In the genomic region with DNA sequence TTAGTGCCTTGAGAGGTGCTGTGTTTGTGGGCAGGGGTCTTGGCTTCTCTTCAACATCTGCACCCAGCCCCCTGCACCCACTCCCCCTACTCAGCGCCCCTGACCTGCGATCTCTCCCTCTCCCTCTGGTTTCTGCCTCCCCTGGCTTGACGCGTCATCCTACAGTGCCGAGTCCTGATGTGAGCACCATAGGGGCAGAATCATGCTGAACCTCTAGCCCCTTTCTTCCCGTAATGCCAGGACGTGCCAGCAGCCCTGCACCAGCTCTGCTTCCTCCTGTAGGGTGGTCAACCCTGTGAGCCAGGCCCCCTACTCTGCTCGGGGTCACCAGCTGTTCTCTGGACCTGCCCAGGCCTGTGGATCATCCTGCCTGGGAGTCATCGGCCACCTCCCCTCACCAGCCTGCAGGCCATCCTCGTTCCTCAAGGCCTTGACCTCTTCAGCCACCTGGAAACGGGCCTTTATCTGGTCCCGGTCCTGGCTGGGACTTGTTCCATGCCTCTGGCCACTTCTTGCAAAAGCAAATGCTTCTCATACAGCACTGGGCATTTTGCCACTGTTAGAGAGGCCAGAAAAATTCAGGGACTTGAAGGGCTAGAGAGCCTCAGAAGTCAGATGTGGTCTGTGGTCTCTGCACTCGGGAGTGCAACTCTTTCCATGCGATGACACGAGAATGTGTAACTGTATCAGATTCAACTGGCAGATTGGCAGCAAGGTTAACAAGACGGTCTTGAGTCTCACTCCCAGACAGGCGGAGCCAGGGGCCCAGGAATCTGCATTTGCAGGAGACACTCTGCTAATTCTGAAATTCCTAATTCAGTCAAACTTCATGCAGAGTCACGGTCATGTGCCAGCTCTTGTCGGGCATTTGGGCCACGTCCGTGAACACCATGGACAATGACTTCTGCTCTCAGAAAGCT, we compare ENCODE assay signal across 2 cellular contexts.
TF ChIP-seq lines count a peak whose summit lies in the region.

No MANE protein-coding gene starts in this region.

TF ChIP-seq in HepG2, 621 proteins besides CTCF, POLR2A, EP300 and RAD21:
- TF ChIP-seq ZNF451 (CRISPR knock-in tag; IDR thresholded peaks at IDR 0.05) (no peak), ARNT (IDR thresholded peaks at IDR 0.05) (no peak), MAF1 (CRISPR knock-in tag; IDR thresholded peaks at IDR 0.05; ENCODE audit: borderline replicate concordance) (no peak), ZNF547 (CRISPR knock-in tag; IDR thresholded peaks at IDR 0.05) (no peak), ZNF839 (CRISPR knock-in tag; IDR thresholded peaks at IDR 0.05; ENCODE audit: borderline replicate concordance) (no peak), YEATS2 (CRISPR knock-in tag; IDR thresholded peaks at IDR 0.05; ENCODE audit: borderline replicate concordance) (no peak), NCOR1 (IDR thresholded peaks at IDR 0.05; ENCODE audit: borderline replicate concordance, low read length) (no peak)
- TF ChIP-seq, protein P1, sequence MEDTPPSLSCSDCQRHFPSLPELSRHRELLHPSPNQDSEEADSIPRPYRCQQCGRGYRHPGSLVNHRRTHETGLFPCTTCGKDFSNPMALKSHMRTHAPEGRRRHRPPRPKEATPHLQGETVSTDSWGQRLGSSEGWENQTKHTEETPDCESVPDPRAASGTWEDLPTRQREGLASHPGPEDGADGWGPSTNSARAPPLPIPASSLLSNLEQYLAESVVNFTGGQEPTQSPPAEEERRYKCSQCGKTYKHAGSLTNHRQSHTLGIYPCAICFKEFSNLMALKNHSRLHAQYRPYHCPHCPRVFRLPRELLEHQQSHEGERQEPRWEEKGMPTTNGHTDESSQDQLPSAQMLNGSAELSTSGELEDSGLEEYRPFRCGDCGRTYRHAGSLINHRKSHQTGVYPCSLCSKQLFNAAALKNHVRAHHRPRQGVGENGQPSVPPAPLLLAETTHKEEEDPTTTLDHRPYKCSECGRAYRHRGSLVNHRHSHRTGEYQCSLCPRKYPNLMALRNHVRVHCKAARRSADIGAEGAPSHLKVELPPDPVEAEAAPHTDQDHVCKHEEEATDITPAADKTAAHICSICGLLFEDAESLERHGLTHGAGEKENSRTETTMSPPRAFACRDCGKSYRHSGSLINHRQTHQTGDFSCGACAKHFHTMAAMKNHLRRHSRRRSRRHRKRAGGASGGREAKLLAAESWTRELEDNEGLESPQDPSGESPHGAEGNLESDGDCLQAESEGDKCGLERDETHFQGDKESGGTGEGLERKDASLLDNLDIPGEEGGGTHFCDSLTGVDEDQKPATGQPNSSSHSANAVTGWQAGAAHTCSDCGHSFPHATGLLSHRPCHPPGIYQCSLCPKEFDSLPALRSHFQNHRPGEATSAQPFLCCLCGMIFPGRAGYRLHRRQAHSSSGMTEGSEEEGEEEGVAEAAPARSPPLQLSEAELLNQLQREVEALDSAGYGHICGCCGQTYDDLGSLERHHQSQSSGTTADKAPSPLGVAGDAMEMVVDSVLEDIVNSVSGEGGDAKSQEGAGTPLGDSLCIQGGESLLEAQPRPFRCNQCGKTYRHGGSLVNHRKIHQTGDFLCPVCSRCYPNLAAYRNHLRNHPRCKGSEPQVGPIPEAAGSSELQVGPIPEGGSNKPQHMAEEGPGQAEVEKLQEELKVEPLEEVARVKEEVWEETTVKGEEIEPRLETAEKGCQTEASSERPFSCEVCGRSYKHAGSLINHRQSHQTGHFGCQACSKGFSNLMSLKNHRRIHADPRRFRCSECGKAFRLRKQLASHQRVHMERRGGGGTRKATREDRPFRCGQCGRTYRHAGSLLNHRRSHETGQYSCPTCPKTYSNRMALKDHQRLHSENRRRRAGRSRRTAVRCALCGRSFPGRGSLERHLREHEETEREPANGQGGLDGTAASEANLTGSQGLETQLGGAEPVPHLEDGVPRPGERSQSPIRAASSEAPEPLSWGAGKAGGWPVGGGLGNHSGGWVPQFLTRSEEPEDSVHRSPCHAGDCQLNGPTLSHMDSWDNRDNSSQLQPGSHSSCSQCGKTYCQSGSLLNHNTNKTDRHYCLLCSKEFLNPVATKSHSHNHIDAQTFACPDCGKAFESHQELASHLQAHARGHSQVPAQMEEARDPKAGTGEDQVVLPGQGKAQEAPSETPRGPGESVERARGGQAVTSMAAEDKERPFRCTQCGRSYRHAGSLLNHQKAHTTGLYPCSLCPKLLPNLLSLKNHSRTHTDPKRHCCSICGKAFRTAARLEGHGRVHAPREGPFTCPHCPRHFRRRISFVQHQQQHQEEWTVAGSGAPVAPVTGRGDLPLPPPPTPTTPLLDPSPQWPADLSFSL (CRISPR knock-in tag; IDR thresholded peaks at IDR 0.05) = no peak
- TF ChIP-seq, protein P2, sequence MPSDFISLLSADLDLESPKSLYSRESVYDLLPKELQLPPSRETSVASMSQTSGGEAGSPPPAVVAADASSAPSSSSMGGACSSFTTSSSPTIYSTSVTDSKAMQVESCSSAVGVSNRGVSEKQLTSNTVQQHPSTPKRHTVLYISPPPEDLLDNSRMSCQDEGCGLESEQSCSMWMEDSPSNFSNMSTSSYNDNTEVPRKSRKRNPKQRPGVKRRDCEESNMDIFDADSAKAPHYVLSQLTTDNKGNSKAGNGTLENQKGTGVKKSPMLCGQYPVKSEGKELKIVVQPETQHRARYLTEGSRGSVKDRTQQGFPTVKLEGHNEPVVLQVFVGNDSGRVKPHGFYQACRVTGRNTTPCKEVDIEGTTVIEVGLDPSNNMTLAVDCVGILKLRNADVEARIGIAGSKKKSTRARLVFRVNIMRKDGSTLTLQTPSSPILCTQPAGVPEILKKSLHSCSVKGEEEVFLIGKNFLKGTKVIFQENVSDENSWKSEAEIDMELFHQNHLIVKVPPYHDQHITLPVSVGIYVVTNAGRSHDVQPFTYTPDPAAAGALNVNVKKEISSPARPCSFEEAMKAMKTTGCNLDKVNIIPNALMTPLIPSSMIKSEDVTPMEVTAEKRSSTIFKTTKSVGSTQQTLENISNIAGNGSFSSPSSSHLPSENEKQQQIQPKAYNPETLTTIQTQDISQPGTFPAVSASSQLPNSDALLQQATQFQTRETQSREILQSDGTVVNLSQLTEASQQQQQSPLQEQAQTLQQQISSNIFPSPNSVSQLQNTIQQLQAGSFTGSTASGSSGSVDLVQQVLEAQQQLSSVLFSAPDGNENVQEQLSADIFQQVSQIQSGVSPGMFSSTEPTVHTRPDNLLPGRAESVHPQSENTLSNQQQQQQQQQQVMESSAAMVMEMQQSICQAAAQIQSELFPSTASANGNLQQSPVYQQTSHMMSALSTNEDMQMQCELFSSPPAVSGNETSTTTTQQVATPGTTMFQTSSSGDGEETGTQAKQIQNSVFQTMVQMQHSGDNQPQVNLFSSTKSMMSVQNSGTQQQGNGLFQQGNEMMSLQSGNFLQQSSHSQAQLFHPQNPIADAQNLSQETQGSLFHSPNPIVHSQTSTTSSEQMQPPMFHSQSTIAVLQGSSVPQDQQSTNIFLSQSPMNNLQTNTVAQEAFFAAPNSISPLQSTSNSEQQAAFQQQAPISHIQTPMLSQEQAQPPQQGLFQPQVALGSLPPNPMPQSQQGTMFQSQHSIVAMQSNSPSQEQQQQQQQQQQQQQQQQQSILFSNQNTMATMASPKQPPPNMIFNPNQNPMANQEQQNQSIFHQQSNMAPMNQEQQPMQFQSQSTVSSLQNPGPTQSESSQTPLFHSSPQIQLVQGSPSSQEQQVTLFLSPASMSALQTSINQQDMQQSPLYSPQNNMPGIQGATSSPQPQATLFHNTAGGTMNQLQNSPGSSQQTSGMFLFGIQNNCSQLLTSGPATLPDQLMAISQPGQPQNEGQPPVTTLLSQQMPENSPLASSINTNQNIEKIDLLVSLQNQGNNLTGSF (CRISPR knock-in tag; IDR thresholded peaks at IDR 0.05) = no peak

TF ChIP-seq in HEK293T, 16 proteins besides CTCF, POLR2A, EP300 and RAD21:
- TF ChIP-seq HDGF (IDR thresholded peaks at IDR 0.05; ENCODE audit: borderline replicate concordance) (no peak), CTBP1 (IDR thresholded peaks at IDR 0.05; ENCODE audit: borderline replicate concordance) (no peak), TARDBP (IDR thresholded peaks at IDR 0.05) (no peak), L3MBTL2 (conservative IDR thresholded peaks at IDR 0.05) (no peak), NFRKB (IDR thresholded peaks at IDR 0.05) (no peak)
